Comparison of ENCODE assay signal across 8 cellular contexts in the genomic region with DNA sequence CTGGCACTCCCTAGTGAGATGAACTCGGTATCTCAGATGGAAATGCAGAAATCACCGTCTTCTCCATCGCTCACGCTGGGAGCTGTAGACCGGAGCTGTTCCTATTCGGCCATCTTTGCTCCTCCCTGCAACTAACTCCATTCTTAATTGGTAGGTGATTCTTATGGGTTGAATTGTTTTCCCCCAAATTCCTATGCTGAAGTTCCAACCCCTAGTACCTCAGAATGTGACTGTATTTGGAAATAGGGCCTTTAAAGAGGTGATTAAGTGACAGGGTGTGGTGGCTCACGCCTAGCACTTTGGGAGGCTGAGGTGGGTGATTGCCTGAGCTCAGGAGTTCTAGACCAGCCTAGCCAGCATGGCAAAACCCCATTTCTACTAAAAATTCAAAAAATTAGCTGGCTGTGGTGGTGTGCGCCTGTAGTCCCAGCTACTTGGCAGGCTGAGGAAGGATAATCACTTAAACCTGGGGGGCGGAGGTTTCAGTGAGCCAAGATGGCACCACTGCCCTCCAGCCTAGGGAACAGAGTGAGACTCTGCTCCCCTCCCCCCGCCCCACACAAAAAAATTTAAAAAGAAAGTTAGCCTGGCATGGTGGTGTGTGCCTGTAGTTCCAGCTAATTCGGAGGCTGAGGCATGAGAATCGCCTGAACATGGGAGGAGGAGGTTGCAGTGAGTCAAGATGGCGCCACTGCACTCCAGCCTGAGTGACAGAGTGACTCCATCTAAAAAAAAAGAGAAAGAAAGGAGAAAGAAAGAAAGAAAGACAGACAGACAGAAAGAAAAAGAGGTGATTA. TPM values are rescaled to one million over a fixed set of nuclear protein-coding genes. Genes with fewer than 3 reads are reported as not detected.
DNase-seq lines count a peak whose midpoint lies in the region; ATAC-seq, FAIRE-seq and TF ChIP-seq lines count a peak whose summit lies in the region.

No MANE protein-coding gene starts in this region.

- no peak for FAIRE-seq in small intestine (lab: Jason Lieb, UNC)

- H3K36me3 ChIP-seq in small intestine (ENCODE audit: control insufficient read depth in 2 of 2, insufficient read depth in 2 of 2, low read length in 2 of 2) = no peaks in the 10 kb centered on the region

- TF ChIP-seq CTCF in WTC11 (IDR thresholded peaks at IDR 0.05) = no peak

- H3K36me3 Mint-ChIP-seq in WTC11 = peaks cover 4% of the 10 kb centered on the region; the same call in 1 of the 2 replicates

- no peaks in the 10 kb centered on the region for H3K4me1 ChIP-seq in small intestine (ENCODE audit: control insufficient read depth in 2 of 2, insufficient read depth in 1 of 2, low read depth in 1 of 2, low read length in 1 of 2)

- ATAC-seq in WTC11 (peak; percentile 59), left ventricle myocardium superior (peak; percentile 41)

- peak; percentile 15 for DNase-seq in NCI-H345 (lab: John Stamatoyannopoulos, UW)
- no peak for DNase-seq in NCI-H345 treated with DMSO at 0.1 percent for 48 hours (lab: John Stamatoyannopoulos, UW; ENCODE audit: unreplicated experiment)
- no peak for DNase-seq in WTC11 (ENCODE audit: low spot score)
- DNase-seq in left ventricle myocardium superior = no peak
- peak; percentile 14 for DNase-seq in small intestine
- DNase-seq in CD1c-positive myeloid dendritic cell (ENCODE audit: extremely low spot score) = no peak
- no peak for DNase-seq in NCI-H446 (lab: John Stamatoyannopoulos, UW)
- no peak for DNase-seq in MV-4-11 (lab: John Stamatoyannopoulos, UW)

- H3K27me3 ChIP-seq in small intestine (ENCODE audit: control insufficient read depth in 2 of 2, insufficient read depth in 2 of 2, low read length in 2 of 2) = no peaks in the 10 kb centered on the region

- H3K27ac Mint-ChIP-seq in WTC11 = peak overlapping the region; percentile 93

- CTCF ChIA-PET in WTC11 (lab: Charles Lee) = interaction anchor here (0.6 to 1.0 kb wide), 2 partner anchors 25 to 281 kb away, joined by 4 read pairs; a partner anchor contains a TSS

- peaks cover 6% of the 10 kb centered on the region for H3K4me1 Mint-ChIP-seq in WTC11

- H3K4me3 Mint-ChIP-seq in WTC11 = no peak overlapping the region

- peak overlapping the region in 1 of 2 donors; percentile 39 for H3K4me3 ChIP-seq in small intestine (ENCODE audit: low read depth in 1 of 2, low read length in 2 of 2)

- H3K9me3 Mint-ChIP-seq in WTC11 = peaks cover 13% of the 10 kb centered on the region; the same call in 1 of the 2 replicates

- intact Hi-C loops in left ventricle myocardium superior (cut with micrococcal nuclease) = no loop called here

- H3K27ac ChIP-seq in small intestine (ENCODE audit: low read depth in 1 of 2, low read length in 1 of 2) = peak overlapping the region in 1 of 2 donors; percentile 34

- H3K27me3 Mint-ChIP-seq in WTC11 (ENCODE audit: low read depth) = peaks cover 6% of the 10 kb centered on the region; the same call in 1 of the 2 replicates

- WGBS in small intestine, 3 donors = 53 to 66% (median 63%) methylated on average over 13 of the region's 13 CpGs

- no peaks in the 10 kb centered on the region for H3K9me3 ChIP-seq in small intestine (ENCODE audit: control insufficient read depth, low read depth)

- POLR2A ChIA-PET in WTC11 (lab: Charles Lee) = interaction anchor here (0.6 to 2.6 kb wide), 4 partner anchors 12 to 60 kb away, joined by 3 to 14 read pairs (median 8); a partner anchor contains a TSS

TF ChIP-seq in WTC11, 78 proteins besides CTCF, POLR2A, EP300 and RAD21:
- TF ChIP-seq, protein P1, sequence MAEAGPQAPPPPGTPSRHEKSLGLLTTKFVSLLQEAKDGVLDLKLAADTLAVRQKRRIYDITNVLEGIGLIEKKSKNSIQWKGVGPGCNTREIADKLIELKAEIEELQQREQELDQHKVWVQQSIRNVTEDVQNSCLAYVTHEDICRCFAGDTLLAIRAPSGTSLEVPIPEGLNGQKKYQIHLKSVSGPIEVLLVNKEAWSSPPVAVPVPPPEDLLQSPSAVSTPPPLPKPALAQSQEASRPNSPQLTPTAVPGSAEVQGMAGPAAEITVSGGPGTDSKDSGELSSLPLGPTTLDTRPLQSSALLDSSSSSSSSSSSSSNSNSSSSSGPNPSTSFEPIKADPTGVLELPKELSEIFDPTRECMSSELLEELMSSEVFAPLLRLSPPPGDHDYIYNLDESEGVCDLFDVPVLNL (CRISPR knock-in tag; IDR thresholded peaks at IDR 0.05; ENCODE audit: borderline replicate concordance, low read depth) = no peak
- TF ChIP-seq NR2C2 (CRISPR knock-in tag; IDR thresholded peaks at IDR 0.05) (no peak), NR3C1 (CRISPR knock-in tag; conservative IDR thresholded peaks at IDR 0.05; ENCODE audit: low read depth) (no peak), MXD4 (CRISPR knock-in tag; IDR thresholded peaks at IDR 0.05; ENCODE audit: borderline replicate concordance) (no peak), ZNF219 (CRISPR knock-in tag; IDR thresholded peaks at IDR 0.05; ENCODE audit: borderline replicate concordance) (no peak), CREM (CRISPR knock-in tag; IDR thresholded peaks at IDR 0.05) (no peak)
- TF ChIP-seq, protein P2, sequence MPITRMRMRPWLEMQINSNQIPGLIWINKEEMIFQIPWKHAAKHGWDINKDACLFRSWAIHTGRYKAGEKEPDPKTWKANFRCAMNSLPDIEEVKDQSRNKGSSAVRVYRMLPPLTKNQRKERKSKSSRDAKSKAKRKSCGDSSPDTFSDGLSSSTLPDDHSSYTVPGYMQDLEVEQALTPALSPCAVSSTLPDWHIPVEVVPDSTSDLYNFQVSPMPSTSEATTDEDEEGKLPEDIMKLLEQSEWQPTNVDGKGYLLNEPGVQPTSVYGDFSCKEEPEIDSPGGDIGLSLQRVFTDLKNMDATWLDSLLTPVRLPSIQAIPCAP (CRISPR knock-in tag; IDR thresholded peaks at IDR 0.05) = no peak
- TF ChIP-seq, protein P3, sequence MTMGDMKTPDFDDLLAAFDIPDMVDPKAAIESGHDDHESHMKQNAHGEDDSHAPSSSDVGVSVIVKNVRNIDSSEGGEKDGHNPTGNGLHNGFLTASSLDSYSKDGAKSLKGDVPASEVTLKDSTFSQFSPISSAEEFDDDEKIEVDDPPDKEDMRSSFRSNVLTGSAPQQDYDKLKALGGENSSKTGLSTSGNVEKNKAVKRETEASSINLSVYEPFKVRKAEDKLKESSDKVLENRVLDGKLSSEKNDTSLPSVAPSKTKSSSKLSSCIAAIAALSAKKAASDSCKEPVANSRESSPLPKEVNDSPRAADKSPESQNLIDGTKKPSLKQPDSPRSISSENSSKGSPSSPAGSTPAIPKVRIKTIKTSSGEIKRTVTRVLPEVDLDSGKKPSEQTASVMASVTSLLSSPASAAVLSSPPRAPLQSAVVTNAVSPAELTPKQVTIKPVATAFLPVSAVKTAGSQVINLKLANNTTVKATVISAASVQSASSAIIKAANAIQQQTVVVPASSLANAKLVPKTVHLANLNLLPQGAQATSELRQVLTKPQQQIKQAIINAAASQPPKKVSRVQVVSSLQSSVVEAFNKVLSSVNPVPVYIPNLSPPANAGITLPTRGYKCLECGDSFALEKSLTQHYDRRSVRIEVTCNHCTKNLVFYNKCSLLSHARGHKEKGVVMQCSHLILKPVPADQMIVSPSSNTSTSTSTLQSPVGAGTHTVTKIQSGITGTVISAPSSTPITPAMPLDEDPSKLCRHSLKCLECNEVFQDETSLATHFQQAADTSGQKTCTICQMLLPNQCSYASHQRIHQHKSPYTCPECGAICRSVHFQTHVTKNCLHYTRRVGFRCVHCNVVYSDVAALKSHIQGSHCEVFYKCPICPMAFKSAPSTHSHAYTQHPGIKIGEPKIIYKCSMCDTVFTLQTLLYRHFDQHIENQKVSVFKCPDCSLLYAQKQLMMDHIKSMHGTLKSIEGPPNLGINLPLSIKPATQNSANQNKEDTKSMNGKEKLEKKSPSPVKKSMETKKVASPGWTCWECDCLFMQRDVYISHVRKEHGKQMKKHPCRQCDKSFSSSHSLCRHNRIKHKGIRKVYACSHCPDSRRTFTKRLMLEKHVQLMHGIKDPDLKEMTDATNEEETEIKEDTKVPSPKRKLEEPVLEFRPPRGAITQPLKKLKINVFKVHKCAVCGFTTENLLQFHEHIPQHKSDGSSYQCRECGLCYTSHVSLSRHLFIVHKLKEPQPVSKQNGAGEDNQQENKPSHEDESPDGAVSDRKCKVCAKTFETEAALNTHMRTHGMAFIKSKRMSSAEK (CRISPR knock-in tag; IDR thresholded peaks at IDR 0.05; ENCODE audit: borderline replicate concordance) = no peak

RNA-seq across cellular contexts. Expression of a gene that starts 25.2 kb away (rescaled TPM):
- total RNA-seq in WTC11 (2021) = 34.3 to 37.1 TPM (median 36.3 TPM) in 3 replicates
- total RNA-seq in left ventricle myocardium superior = 29.0 TPM
- polyA plus RNA-seq in small intestine = 1 to 10 TPM; 3.5 to 9.7 (median 4.0) TPM

RNA-seq across cellular contexts. Expression of a gene that starts 36.6 kb away (rescaled TPM):
- 7.0 to 11.6 TPM (median 10.0 TPM) in 3 replicates for total RNA-seq in WTC11 (2021)
- total RNA-seq in left ventricle myocardium superior = 15.4 TPM
- 10 to 100 TPM in 2 of 3 donors, 1 to 10 TPM in 1; 8.9 to 14.9 (median 13.2) TPM for polyA plus RNA-seq in small intestine

Comparison
In these comparisons a context has a peak if more than half of its experiments do, and no peak if none do; other contexts are left out.
1. DNase-seq: peak in NCI-H345 (single experiment) and small intestine (single experiment); none in NCI-H345 treated with DMSO at 0.1 percent for 48 hours (single experiment), WTC11 (single experiment), left ventricle myocardium superior (single experiment), CD1c-positive myeloid dendritic cell (single experiment), NCI-H446 (0 of 2) and MV-4-11 (single experiment).